Comparison of ENCODE assay signal across 11 cellular contexts in the genomic region with DNA sequence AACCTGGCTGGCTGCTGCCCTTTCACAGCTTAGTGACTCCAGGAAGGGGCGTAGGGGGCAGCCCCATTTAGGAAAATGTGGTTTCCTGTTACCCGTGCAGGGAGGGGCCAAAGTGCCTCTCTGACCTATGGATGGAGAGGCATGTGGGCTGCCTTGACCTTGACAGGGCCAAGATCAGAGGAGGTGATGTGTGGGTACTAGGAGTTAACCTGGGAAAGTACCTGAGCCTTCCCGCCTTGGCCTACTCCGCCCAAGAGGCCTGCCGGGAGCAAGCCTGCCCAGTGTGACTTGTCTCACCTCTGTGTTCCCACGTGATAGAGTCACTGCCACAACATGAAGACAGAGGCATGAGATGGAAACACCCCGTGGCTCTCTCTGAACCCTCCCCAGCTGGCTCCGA. TPM values are rescaled to one million over a fixed set of nuclear protein-coding genes. Genes with fewer than 3 reads are reported as not detected.
DNase-seq lines count a peak whose midpoint lies in the region; ATAC-seq and TF ChIP-seq lines count a peak whose summit lies in the region.
"Had no signal": no experiment of that assay in that cellular context is flagged by ENCODE, and none has a peak within 500 bp of the region (broad histone marks: within the 10 kb centered on the region; RNA-seq: fewer than 3 reads in every experiment).

No MANE protein-coding gene starts in this region.

- in situ Hi-C loops in mammary epithelial cell (cut with MboI; ENCODE audit: low sequenced_read_pairs in 2 of 2), result no loop called here

- H3K79me2 ChIP-seq in Loucy (ENCODE audit: insufficient read depth, low read length), result no peaks in the 10 kb centered on the region; the same call in 1 of the 2 replicates
- H3K79me2 ChIP-seq in mammary epithelial cell (ENCODE audit: insufficient read depth, low read length), result no peaks in the 10 kb centered on the region

- no TSS peak for BruUV-seq in mammary epithelial cell (replicated peaks; lab: Mats Ljungman, UMichigan)

- ATAC-seq in HG02798 (IDR thresholded peaks at IDR 0.05; ENCODE audit: poor library complexity, unreplicated experiment), result no peak
- ATAC-seq: HCT116 had no signal

- no peak overlapping the region for H3K27ac ChIP-seq in mammary epithelial cell (ENCODE audit: insufficient read depth, low read depth, low read length)
- H3K27ac ChIP-seq: PC-9, VCaP had no signal

- H3K36me3 ChIP-seq in Loucy (ENCODE audit: insufficient read depth, low read length), result peaks cover 1% of the 10 kb centered on the region; the same call in 1 of the 2 replicates
- no peaks in the 10 kb centered on the region for H3K36me3 ChIP-seq in mammary epithelial cell (ENCODE audit: insufficient read depth, low read length)

- no peak overlapping the region for H2AFZ ChIP-seq in Loucy (ENCODE audit: low read length)
- no peak overlapping the region for H2AFZ ChIP-seq in mammary epithelial cell (ENCODE audit: low read depth, low read length)
- H2AFZ ChIP-seq: PC-9 had no signal

- no peaks in the 10 kb centered on the region for H4K20me1 ChIP-seq in Loucy (ENCODE audit: insufficient read depth, low read length, poor library complexity, severe bottlenecking)
- no peaks in the 10 kb centered on the region for H4K20me1 ChIP-seq in mammary epithelial cell (ENCODE audit: insufficient read depth, low read length)

- H3K9ac ChIP-seq in Loucy (ENCODE audit: low read depth, low read length, poor library complexity, severe bottlenecking) (peak overlapping the region; percentile 35), mammary epithelial cell (ENCODE audit: insufficient read depth, low read length) (no peak overlapping the region)

- H3K4me1 ChIP-seq in Loucy (ENCODE audit: insufficient read depth, low read length, poor library complexity, severe bottlenecking) (peaks cover 15% of the 10 kb centered on the region), mammary epithelial cell (ENCODE audit: insufficient read depth, low read length) (peaks cover 21% of the 10 kb centered on the region)

- intact Hi-C loops in mammary epithelial cell (cut with micrococcal nuclease), result no loop called here

- H3K27me3 ChIP-seq in Loucy (ENCODE audit: insufficient read depth, low read length, poor library complexity, severe bottlenecking), result no peaks in the 10 kb centered on the region
- H3K27me3 ChIP-seq in mammary epithelial cell (ENCODE audit: insufficient read depth, low read length), result no peaks in the 10 kb centered on the region

- H3K9me2 ChIP-seq in Loucy (replicated peaks; ENCODE audit: low read depth, low read length), result no peaks in the 10 kb centered on the region

- no peaks in the 10 kb centered on the region for H3F3A ChIP-seq in Loucy (ENCODE audit: low read depth)

- H3K9me3 ChIP-seq in Loucy (ENCODE audit: insufficient read depth, low read depth, low read length), result no peaks in the 10 kb centered on the region
- H3K9me3 ChIP-seq in mammary epithelial cell (replicated peaks; ENCODE audit: insufficient read depth, low read length), result no peaks in the 10 kb centered on the region

- CTCF ChIA-PET in mammary epithelial cell (lab: Charles Lee; ENCODE audit: low non-redundant PET), result no interaction called here

- WGBS in mammary epithelial cell (ENCODE audit: low coverage, missing lambda C conversion rate), result 67% methylated on average over 3 of the region's 8 CpGs

- H3K4me2 ChIP-seq in Loucy (ENCODE audit: low read depth, low read length, poor library complexity, severe bottlenecking) (peak overlapping the region; percentile 65), mammary epithelial cell (ENCODE audit: insufficient read depth, low read depth, low read length) (no peak overlapping the region)
- H3K4me2 ChIP-seq: PC-9 had no signal

- DNase-seq in activated T-cell treated with anti-CD3 and anti-CD28 coated beads for 48 hours (ENCODE audit: low read depth), result peak; percentile 30
- no peak for DNase-seq in activated T-cell treated with anti-CD3 and anti-CD28 coated beads, Interleukin-2, amount 50 U/mL, for 1 hour
- DNase-seq in mammary epithelial cell, result peak; percentile 32
- peak; percentile 12 for DNase-seq in stimulated activated CD4-positive, alpha-beta T cell treated with anti-CD3 and anti-CD28 coated beads, Interleukin-4, amount 100 ng/mL, for 24 hours
- no peak for DNase-seq in glomerular visceral epithelial cell (ENCODE audit: extremely low spot score)
- no peak for DNase-seq in cerebellar cortex (ENCODE audit: low spot score)
- DNase-seq: PC-9 had no signal

- TF ChIP-seq CTCF in Loucy (conservative IDR thresholded peaks at IDR 0.05; ENCODE audit: low read length), result no peak
- TF ChIP-seq CTCF in mammary epithelial cell (conservative IDR thresholded peaks at IDR 0.05 in 1 of 2, IDR thresholded peaks at IDR 0.05 in 1 of 2; ENCODE audit: extremely low read depth in 1 of 2, insufficient read depth in 1 of 2, low read depth in 1 of 2, low read length in 2 of 2), result no peak

- H3K4me3 ChIP-seq in Loucy (ENCODE audit: low read length, poor library complexity, severe bottlenecking), result no peak overlapping the region
- H3K4me3 ChIP-seq in mammary epithelial cell (replicated peaks in 1 of 3; ENCODE audit: insufficient read depth in 1 of 3, low read depth in 2 of 3, low read length in 3 of 3), result no peak overlapping the region
- H3K4me3 ChIP-seq: PC-9 had no signal

- dilution Hi-C loops in mammary epithelial cell (cut with HindIII; ENCODE audit: low sequenced_read_pairs), result loop anchor here (5.0 kb wide), 1 partner anchor 101 kb away; no protein-coding TSS in a partner anchor

RNA-seq across cellular contexts. Expression of gene GRAMD4, which starts 33.4 kb away (rescaled TPM):
- total RNA-seq in mammary epithelial cell, result 10 to 100 TPM; 19.2 to 58.8 TPM
- 17.7 TPM for polyA plus RNA-seq in mammary epithelial cell
- polyA minus RNA-seq in mammary epithelial cell, result 3.0 TPM

Comparison
In these comparisons a context has a peak if more than half of its experiments do, and no peak if none do; other contexts are left out.
1. DNase-seq: peak in activated T-cell treated with anti-CD3 and anti-CD28 coated beads for 48 hours (single experiment), mammary epithelial cell (single experiment) and stimulated activated CD4-positive, alpha-beta T cell treated with anti-CD3 and anti-CD28 coated beads, Interleukin-4, amount 100 ng/mL, for 24 hours (single experiment); none in activated T-cell treated with anti-CD3 and anti-CD28 coated beads, Interleukin-2, amount 50 U/mL, for 1 hour (single experiment), glomerular visceral epithelial cell (single experiment) and cerebellar cortex (single experiment).